Comparison of ENCODE assay signal across 5 cellular contexts in the genomic region with DNA sequence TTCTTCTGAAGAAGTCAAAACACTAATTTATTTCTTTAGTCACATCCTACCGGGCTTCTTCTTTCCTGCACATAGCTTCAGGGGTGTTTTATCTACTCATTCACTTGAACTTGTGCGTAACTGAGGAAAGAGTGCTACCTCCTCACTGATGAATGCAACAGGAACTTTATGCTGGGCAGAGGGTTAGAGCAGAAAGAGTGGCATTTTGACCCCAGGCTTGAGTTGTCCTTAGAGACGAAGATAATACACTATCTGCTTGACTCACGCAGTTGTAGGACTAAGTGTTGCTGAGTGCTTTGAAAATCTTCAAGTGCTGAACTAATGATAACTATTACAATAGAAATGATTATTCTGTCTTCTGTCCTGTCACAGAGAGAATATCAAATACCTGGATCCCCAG.
"Had no signal": no experiment of that assay in that cellular context is flagged by ENCODE, and none has a peak within 500 bp of the region (broad histone marks: within the 10 kb centered on the region; RNA-seq: fewer than 3 reads in every experiment).

No MANE protein-coding gene starts in this region.

- H3K36me3 Mint-ChIP-seq: IgD-negative memory B cell had no signal

- H3K9me3 Mint-ChIP-seq: GM23338, H9 had no signal

- H2AFZ ChIP-seq: GM23338 had no signal

- H3K27me3 Mint-ChIP-seq: IgD-negative memory B cell had no signal

- H3K4me3 ChIP-seq: GM23338 had no signal

- H3K4me3 Mint-ChIP-seq: GM23338, H9, IgD-negative memory B cell had no signal

- H3K27ac Mint-ChIP-seq: GM23338, H9, IgD-negative memory B cell had no signal

- H3K4me2 ChIP-seq: GM23338 had no signal

- DNase-seq: H9, HCEC 1CT, KBM-7 had no signal
